12 cellular contexts compared by ENCODE assay signal in the genomic region with DNA sequence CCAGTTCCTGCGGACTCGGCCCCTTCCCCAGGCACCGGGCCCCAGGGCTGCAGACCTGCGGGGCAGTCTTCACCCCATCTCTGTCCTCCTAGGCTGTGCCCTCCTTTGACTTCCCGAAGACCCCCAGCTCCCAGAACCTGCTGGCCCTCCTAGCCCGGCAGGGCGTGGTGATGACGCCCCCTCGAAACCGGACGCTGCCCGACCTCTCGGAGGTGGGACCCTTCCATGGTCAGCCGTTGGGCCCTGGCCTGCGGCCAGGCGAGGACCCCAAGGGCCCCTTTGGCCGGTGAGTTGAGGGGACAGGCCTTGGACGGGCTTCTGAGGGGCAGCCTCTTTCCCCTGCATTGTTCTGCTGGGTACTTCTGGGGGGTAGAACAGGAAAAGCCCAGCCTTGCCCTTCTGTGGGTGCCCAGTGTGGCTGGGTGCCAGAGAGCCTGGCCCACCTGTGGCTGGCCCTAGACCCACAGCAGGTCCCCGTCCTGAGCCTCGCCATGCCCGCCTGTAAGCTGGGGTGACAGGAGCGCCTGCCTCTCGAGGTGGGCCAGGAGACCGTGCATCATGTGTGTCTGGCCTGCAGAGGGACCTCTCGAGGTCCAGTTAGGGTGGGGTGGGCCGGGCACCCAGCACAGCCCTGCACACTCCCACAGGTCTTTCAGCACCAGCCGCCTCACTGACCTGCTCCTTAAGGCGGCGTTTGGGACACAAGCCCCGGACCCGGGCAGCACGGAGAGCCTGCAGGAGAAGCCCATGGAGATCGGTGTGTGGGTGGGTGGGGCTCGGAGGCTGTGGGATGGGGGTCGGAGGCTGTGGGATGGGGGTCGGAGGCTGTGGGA.
"Had no signal": no experiment of that assay in that cellular context is flagged by ENCODE, and none has a peak within 500 bp of the region (broad histone marks: within the 10 kb centered on the region; RNA-seq: fewer than 3 reads in every experiment).

No MANE protein-coding gene starts in this region.

- H3K9me3 Mint-ChIP-seq: activated naive CD8-positive, alpha-beta T cell treated with anti-CD3 and anti-CD28 coated beads for 36 hours; endodermal cell; immature natural killer cell; nephron progenitor cell had no signal

- H3K4me3 ChIP-seq: breast epithelium, skin epidermis, stomach had no signal

- H3K36me3 Mint-ChIP-seq: activated naive CD8-positive, alpha-beta T cell treated with anti-CD3 and anti-CD28 coated beads for 36 hours had no signal

- H3K27ac Mint-ChIP-seq: activated naive CD8-positive, alpha-beta T cell treated with anti-CD3 and anti-CD28 coated beads for 36 hours; endodermal cell; immature natural killer cell; nephron progenitor cell had no signal

- DNase-seq: activated CD4-positive, alpha-beta T cell treated with anti-CD3 and anti-CD28 coated beads for 1 hour; activated gamma-delta T cell treated with Interleukin-2 at 50 U/mL for 16 hours; activated naive CD8-positive, alpha-beta T cell treated with anti-CD3 and anti-CD28 coated beads for 36 hours; activated T-cell treated with anti-CD3 and anti-CD28 coated beads, Interleukin-2, amount 50 U/mL, for 48 hours; immature natural killer cell; mesenchymal stem cell; stimulated activated CD4-positive, alpha-beta T cell treated with anti-CD3 and anti-CD28 coated beads, Interleukin-4, amount 100 ng/mL, for 4 hours; stomach had no signal

- H3K27ac ChIP-seq: breast epithelium, skin epidermis had no signal

- H3K9me3 ChIP-seq: breast epithelium, stomach had no signal

- H3K4me3 Mint-ChIP-seq: activated naive CD8-positive, alpha-beta T cell treated with anti-CD3 and anti-CD28 coated beads for 36 hours; endodermal cell; immature natural killer cell; nephron progenitor cell had no signal

- H3K27me3 Mint-ChIP-seq: activated naive CD8-positive, alpha-beta T cell treated with anti-CD3 and anti-CD28 coated beads for 36 hours had no signal

- H3K27me3 ChIP-seq: breast epithelium, stomach had no signal

- H3K4me1 Mint-ChIP-seq: activated naive CD8-positive, alpha-beta T cell treated with anti-CD3 and anti-CD28 coated beads for 36 hours; endodermal cell; nephron progenitor cell had no signal
